ENCODE assay signal across 22 cellular contexts in the genomic region with DNA sequence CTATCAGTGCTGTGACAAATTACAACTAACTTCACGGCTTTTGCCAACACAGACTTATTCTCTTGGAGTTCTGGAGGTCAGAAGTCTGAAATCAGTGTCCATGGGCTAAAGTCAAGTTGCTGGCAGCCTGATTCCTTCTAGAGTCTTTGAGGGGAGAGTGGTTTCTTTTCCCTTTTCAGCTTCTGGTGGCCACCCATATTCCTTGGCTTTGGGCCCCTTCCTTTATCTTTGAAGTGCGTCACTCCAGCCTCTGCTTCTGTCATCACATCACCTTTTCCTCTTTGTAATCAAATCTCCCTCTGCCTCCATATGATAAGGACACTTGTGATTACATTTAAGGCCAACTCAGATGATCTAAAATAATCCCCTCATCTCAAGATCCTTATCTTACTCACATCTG.
"Had no signal": no experiment of that assay in that cellular context is flagged by ENCODE, and none has a peak within 500 bp of the region (broad histone marks: within the 10 kb centered on the region; RNA-seq: fewer than 3 reads in every experiment).

No MANE protein-coding gene starts in this region.

- H3K27me3 Mint-ChIP-seq: dendritic cell treated with granulocyte-macrophage colony-stimulating factor and Interleukin-4, amounts not matched to agents 40 ng/mL and 50 ng/mL, for 4 days had no signal

- FAIRE-seq: endothelial cell of umbilical vein, islet of Langerhans, keratinocyte had no signal

- H3K4me3 Mint-ChIP-seq: dendritic cell treated with granulocyte-macrophage colony-stimulating factor and Interleukin-4, amounts not matched to agents 40 ng/mL and 50 ng/mL, for 4 days; effector memory CD8-positive, alpha-beta T cell had no signal

- DNase-seq: colonic mucosa; cortex of kidney; effector CD8-positive, alpha-beta T cell; effector memory CD8-positive, alpha-beta T cell; foreskin fibroblast; foreskin melanocyte; gastrocnemius medialis; glutamatergic neuron; head of caudate nucleus; heart right ventricle; hippocampal formation; left cardiac atrium; left lung; left ventricle myocardium superior; lower lobe of right lung; mesendoderm; midbrain had no signal

- H3K9me3 ChIP-seq: colonic mucosa, esophagus muscularis mucosa, gastrocnemius medialis, heart right ventricle, left lung, lower lobe of right lung had no signal

- H3K27ac ChIP-seq: colonic mucosa, esophagus muscularis mucosa, gastrocnemius medialis, heart right ventricle, left lung, lower lobe of right lung had no signal

- H3K36me3 ChIP-seq: colonic mucosa had no signal

- H3K27me3 ChIP-seq: colonic mucosa, esophagus muscularis mucosa, gastrocnemius medialis, heart right ventricle, left lung had no signal

- ATAC-seq: effector memory CD8-positive, alpha-beta T cell; gastrocnemius medialis; heart right ventricle; left cardiac atrium; left lung; left ventricle myocardium superior; lower lobe of right lung had no signal

- H3K27ac Mint-ChIP-seq: dendritic cell treated with granulocyte-macrophage colony-stimulating factor and Interleukin-4, amounts not matched to agents 40 ng/mL and 50 ng/mL, for 4 days; effector memory CD8-positive, alpha-beta T cell had no signal

- H3K9me3 Mint-ChIP-seq: effector memory CD8-positive, alpha-beta T cell had no signal

- H3K4me3 ChIP-seq: colonic mucosa, esophagus muscularis mucosa, gastrocnemius medialis, heart right ventricle, left lung, lower lobe of right lung had no signal
